In the genomic region with DNA sequence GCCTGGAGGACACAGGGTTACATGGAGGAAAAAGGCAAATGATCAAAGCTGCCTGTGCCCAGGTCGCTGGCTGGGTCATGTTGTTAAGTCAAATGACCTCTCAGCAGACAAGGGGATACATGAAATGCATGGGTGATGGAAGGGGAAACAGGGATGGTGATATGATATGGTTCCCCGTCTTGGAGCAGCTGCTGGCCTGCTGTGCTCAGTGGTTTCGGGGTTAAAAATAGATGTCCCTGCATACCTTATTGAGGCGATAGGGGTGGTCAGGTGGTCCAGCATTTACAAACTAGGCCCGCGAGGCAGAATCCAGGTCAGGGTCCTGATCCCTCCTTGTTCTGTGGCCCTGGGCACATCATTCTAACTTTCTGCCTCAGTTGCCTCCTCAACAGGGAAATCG, we compare ENCODE assay signal across 19 cellular contexts.
DNase-seq lines count a peak whose midpoint lies in the region; ATAC-seq, FAIRE-seq and TF ChIP-seq lines count a peak whose summit lies in the region.
"Had no signal": no experiment of that assay in that cellular context is flagged by ENCODE, and none has a peak within 500 bp of the region (broad histone marks: within the 10 kb centered on the region; RNA-seq: fewer than 3 reads in every experiment).

No MANE protein-coding gene starts in this region.

- 74% methylated on average over 7 of the region's 7 CpGs for WGBS in right cardiac atrium

- peak; percentile 74 for FAIRE-seq in urothelium cell line (lab: Jason Lieb, UNC)

- TF ChIP-seq CTCF in left ventricle myocardium inferior (IDR thresholded peaks at IDR 0.05; ENCODE audit: borderline replicate concordance), result no peak

- no peaks in the 10 kb centered on the region for H3K27me3 ChIP-seq in left ventricle myocardium inferior (ENCODE audit: low read depth)
- no peaks in the 10 kb centered on the region for H3K27me3 ChIP-seq in SJCRH30
- no peaks in the 10 kb centered on the region for H3K27me3 ChIP-seq in right cardiac atrium (ENCODE audit: control insufficient read depth, insufficient read depth)

- intact Hi-C loops in Right ventricle myocardium superior (cut with DNase I) (no loop called here), left ventricle myocardium inferior (cut with micrococcal nuclease) (no loop called here), right cardiac atrium (cut with DNase I) (no loop called here)

- no peaks in the 10 kb centered on the region for H3K9me3 ChIP-seq in left ventricle myocardium inferior (replicated peaks)
- no peaks in the 10 kb centered on the region for H3K9me3 ChIP-seq in SJCRH30 (replicated peaks)
- H3K9me3 ChIP-seq in right cardiac atrium (ENCODE audit: control insufficient read depth, low read length), result no peaks in the 10 kb centered on the region
- H3K9me3 ChIP-seq: HAP-1 had no signal

- DNase-seq in Right ventricle myocardium superior (no peak), left ventricle myocardium inferior (no peak), SJCRH30 (peak; percentile 56 to 71), right cardiac atrium (no peak), urothelium cell line (ENCODE audit: low spot score) (no peak), DMS 273 (lab: John Stamatoyannopoulos, UW; ENCODE audit: unreplicated experiment) (no peak), NCI-H1694 treated with DMSO at 0.1 percent for 48 hours (lab: John Stamatoyannopoulos, UW) (no peak)
- DNase-seq in activated CD8-positive, alpha-beta memory T cell treated with anti-CD3 and anti-CD28 coated beads, Interleukin-2, amount 50 U/mL, for 4 hours, result no peak
- DNase-seq: 8988T; CD4-positive, CD25-positive, alpha-beta regulatory T cell; COR-L47; NCI-H1105 treated with DMSO at 0.1 percent for 48 hours; NCI-H1694; NCI-H2107; NCI-H510A; NCI-H748 treated with DMSO at 0.1 percent for 48 hours; SHP77 treated with DMSO at 0.1 percent for 48 hours had no signal

- peak; percentile 55 for ATAC-seq in Right ventricle myocardium superior (ENCODE audit: poor library complexity)
- no peak for ATAC-seq in right cardiac atrium
- ATAC-seq: SK-N-SH treated with all-trans-retinoic acid at 6 μM for 48 hours had no signal

- peaks cover 23% of the 10 kb centered on the region for H3K36me3 ChIP-seq in left ventricle myocardium inferior
- no peaks in the 10 kb centered on the region for H3K36me3 ChIP-seq in SJCRH30
- H3K36me3 ChIP-seq: HAP-1 had no signal

- peaks cover 12% of the 10 kb centered on the region for H3K4me1 ChIP-seq in left ventricle myocardium inferior
- H3K4me1 ChIP-seq in SJCRH30, result peaks cover 56% of the 10 kb centered on the region
- no peaks in the 10 kb centered on the region for H3K4me1 ChIP-seq in right cardiac atrium (ENCODE audit: control insufficient read depth, insufficient read depth, low read length)
- H3K4me1 ChIP-seq: HAP-1 had no signal

- H3K27ac ChIP-seq in left ventricle myocardium inferior (replicated peaks) (no peak overlapping the region), SJCRH30 (peak overlapping the region; percentile 90), right cardiac atrium (ENCODE audit: low read length) (peak overlapping the region; percentile 27)

- H3K4me3 ChIP-seq in left ventricle myocardium inferior (no peak overlapping the region), SJCRH30 (peak overlapping the region; percentile 7), right cardiac atrium (ENCODE audit: low read length) (no peak overlapping the region)
- H3K4me3 ChIP-seq: HAP-1 had no signal

Comparison
In these comparisons a context has a peak if more than half of its experiments do, and no peak if none do; other contexts are left out.
1. DNase-seq: peak in SJCRH30 (2 of 2); none in Right ventricle myocardium superior (single experiment), left ventricle myocardium inferior (single experiment), right cardiac atrium (0 of 3), urothelium cell line (single experiment), DMS 273 (single experiment), NCI-H1694 treated with DMSO at 0.1 percent for 48 hours (single experiment) and activated CD8-positive, alpha-beta memory T cell treated with anti-CD3 and anti-CD28 coated beads, Interleukin-2, amount 50 U/mL, for 4 hours (single experiment).